Comparison of ENCODE assay signal across 8 cellular contexts in the genomic region with DNA sequence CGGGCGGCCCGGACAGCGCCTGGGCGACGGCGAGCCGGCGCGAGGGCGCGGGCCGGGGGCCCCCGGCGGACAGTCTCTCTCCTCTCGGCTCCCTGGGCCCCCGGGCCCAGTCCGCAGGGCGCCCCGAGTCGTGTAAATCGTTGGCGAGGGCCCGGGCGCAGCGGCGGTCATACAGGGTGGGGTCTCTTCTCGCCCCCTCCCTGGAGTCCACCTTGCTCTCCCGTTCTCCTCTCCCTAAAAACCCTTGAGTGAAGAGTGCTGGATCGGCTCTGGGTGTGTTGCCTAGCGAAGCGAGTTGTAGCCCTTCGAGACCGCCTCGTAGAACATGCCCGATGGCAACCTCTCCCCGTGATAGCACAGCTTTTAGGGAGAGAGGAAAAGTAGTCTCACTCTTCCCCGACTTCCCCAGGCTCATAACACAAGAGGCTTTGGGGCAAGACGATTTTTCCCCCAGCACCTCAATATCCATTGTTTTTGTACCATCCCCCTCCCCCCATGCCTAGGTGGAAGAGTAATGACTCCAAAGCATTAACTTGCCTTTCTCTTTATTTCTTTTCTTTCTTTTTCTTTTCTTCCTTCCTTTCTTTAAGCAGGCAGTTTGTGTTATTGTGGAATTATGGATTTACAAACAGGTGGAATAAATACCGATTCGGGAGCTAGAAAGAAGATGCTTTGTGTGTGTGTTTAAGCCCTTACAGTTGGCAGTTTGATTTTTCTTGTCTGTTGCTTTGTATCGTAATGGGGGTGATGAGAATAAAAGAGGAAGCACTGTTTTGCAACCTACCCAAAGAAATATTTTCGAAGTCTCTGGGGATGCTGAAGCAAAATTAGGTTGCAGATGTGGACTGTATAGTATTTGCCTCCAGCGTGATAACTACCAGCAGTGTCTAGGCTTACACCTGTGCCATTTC. TPM values are rescaled to one million over a fixed set of nuclear protein-coding genes. Genes with fewer than 3 reads are reported as not detected.
DNase-seq lines count a peak whose midpoint lies in the region; ATAC-seq and TF ChIP-seq lines count a peak whose summit lies in the region.

No MANE protein-coding gene starts in this region.

- H3K4me3 Mint-ChIP-seq in nephron: peak overlapping the region; percentile 89 to 95 (median 93)

- H3K4me3 ChIP-seq in BE2C (ENCODE audit: low read depth, low read length) (peak overlapping the region; percentile 78), fibroblast of the aortic adventitia (ENCODE audit: low read depth, low read length) (peak overlapping the region; percentile 82)

- DNase-seq in BE2C (peak; percentile 44), NCI-H460 (ENCODE audit: extremely low read depth, low read depth) (peak; percentile 34), activated T-cell treated with anti-CD3 and anti-CD28 coated beads for 48 hours (ENCODE audit: low read depth) (peak; percentile 2), fibroblast of the aortic adventitia (ENCODE audit: low read depth) (peak; percentile 65), dedifferentiated amniotic fluid mesenchymal stem cell (ENCODE audit: extremely low spot score) (no peak)

- peak; percentile 34 for ATAC-seq in GM18858 (IDR thresholded peaks at IDR 0.05; ENCODE audit: unreplicated experiment)
- peak; percentile 24 for ATAC-seq in HG02981 (IDR thresholded peaks at IDR 0.05; ENCODE audit: unreplicated experiment)

- H3K36me3 ChIP-seq in BE2C: no peaks in the 10 kb centered on the region

- no peaks in the 10 kb centered on the region for H3K9me3 Mint-ChIP-seq in nephron

- no peaks in the 10 kb centered on the region for H3K27me3 ChIP-seq in BE2C

- H3K4me1 ChIP-seq in BE2C: no peaks in the 10 kb centered on the region

- no peaks in the 10 kb centered on the region for H3K27me3 Mint-ChIP-seq in nephron (ENCODE audit: low read depth)

- H3K27ac Mint-ChIP-seq in nephron: peak overlapping the region; percentile 84 to 99 (median 91)

- H3K36me3 Mint-ChIP-seq in nephron (ENCODE audit: low read depth): no peaks in the 10 kb centered on the region

- H3K4me1 Mint-ChIP-seq in nephron: peaks cover 25% of the 10 kb centered on the region

- TF ChIP-seq CTCF in BE2C (IDR thresholded peaks at IDR 0.05; ENCODE audit: low read depth, low read length) (no peak), fibroblast of the aortic adventitia (IDR thresholded peaks at IDR 0.05; ENCODE audit: insufficient read depth, low read length) (no peak), nephron (IDR thresholded peaks at IDR 0.05; ENCODE audit: unreplicated experiment in 3 of 3) (no peak)

- H3K9me3 ChIP-seq in BE2C: no peaks in the 10 kb centered on the region

RNA-seq across cellular contexts. Expression of gene SHOC2, which starts 0.8 kb away (rescaled TPM):
- 20.7 TPM for polyA plus RNA-seq in BE2C (2012; ENCODE audit: insufficient read depth, insufficient read length, low read depth)
- 32.0 and 34.8 TPM in 2 replicates for total RNA-seq in NCI-H460 (2014; rRNA removed; shearing (Covaris generic))
- 10.4 and 17.7 TPM in 2 replicates for polyA plus RNA-seq in NCI-H460 (2014; cell fraction: nucleus; rRNA removed)
- total RNA-seq in fibroblast of the aortic adventitia (ENCODE audit: low replicate concordance): 63.9 and 70.1 TPM in 2 replicates

RNA-seq across cellular contexts. Expression of gene BBIP1, which starts 1.2 kb away (rescaled TPM):
- polyA plus RNA-seq in BE2C (2012; ENCODE audit: insufficient read depth, insufficient read length, low read depth): 15.2 TPM
- 95.8 and 110 TPM in 2 replicates for total RNA-seq in NCI-H460 (2014; rRNA removed; shearing (Covaris generic))
- 35.2 and 39.3 TPM in 2 replicates for polyA plus RNA-seq in NCI-H460 (2014; cell fraction: nucleus; rRNA removed)
- total RNA-seq in fibroblast of the aortic adventitia (ENCODE audit: low replicate concordance): 2.6 and 38.1 TPM in 2 replicates

RNA-seq across cellular contexts. Expression of gene PDCD4, which starts 48.5 kb away (rescaled TPM):
- polyA plus RNA-seq in BE2C (2012; ENCODE audit: insufficient read depth, insufficient read length, low read depth): 30.0 TPM
- total RNA-seq in NCI-H460 (2014; rRNA removed; shearing (Covaris generic)): 71.5 and 82.1 TPM in 2 replicates
- 36.5 and 60.4 TPM in 2 replicates for polyA plus RNA-seq in NCI-H460 (2014; cell fraction: nucleus; rRNA removed)
- 52.9 and 302 TPM in 2 replicates for total RNA-seq in fibroblast of the aortic adventitia (ENCODE audit: low replicate concordance)
